8 cellular contexts compared by ENCODE assay signal in genomic region chr3:113223831-113224240, GRCh38. TPM values are rescaled to one million over a fixed set of nuclear protein-coding genes. Genes with fewer than 3 reads are reported as not detected.
A peak's percentile ranks its signal among the peaks of the same experiment; 100 is the strongest.
DNase-seq lines count a peak whose midpoint lies in the region; ATAC-seq and TF ChIP-seq lines count a peak whose summit lies in the region.

No MANE protein-coding gene starts in this region.

- H2AFZ ChIP-seq in GM23338 (peak overlapping the region; percentile 90), neural progenitor cell (replicated peaks) (no peak overlapping the region)

- H3K79me2 ChIP-seq in GM23338 (replicated peaks; ENCODE audit: insufficient read depth) (no peaks in the 10 kb centered on the region), neural progenitor cell (ENCODE audit: low read depth) (peaks cover 62% of the 10 kb centered on the region)

- TF ChIP-seq CTCF in GM23338 (conservative IDR thresholded peaks at IDR 0.05; ENCODE audit: low read depth in 2 of 2) (no peak), WTC11 (IDR thresholded peaks at IDR 0.05) (no peak), neural progenitor cell (IDR thresholded peaks at IDR 0.05) (no peak)

- H3K9me2 ChIP-seq in GM23338 (ENCODE audit: insufficient read depth): no peaks in the 10 kb centered on the region

- CTCF ChIA-PET in WTC11 (lab: Charles Lee): interaction anchor here (1.5 kb wide), 1 partner anchor 32 kb away, joined by 4 read pairs; no protein-coding TSS in a partner anchor

- H3K27me3 ChIP-seq in GM23338 (ENCODE audit: insufficient read depth) (no peaks in the 10 kb centered on the region), neural progenitor cell (no peaks in the 10 kb centered on the region), H7 (ENCODE audit: control insufficient read depth, insufficient read depth, low read length) (no peaks in the 10 kb centered on the region; the same call in 1 of the 2 replicates)

- H3K27ac ChIP-seq in GM23338 (ENCODE audit: low read depth) (no peak overlapping the region), neural progenitor cell (no peak overlapping the region)

- no peaks in the 10 kb centered on the region for H3K36me3 ChIP-seq in GM23338 (ENCODE audit: insufficient read depth)
- H3K36me3 ChIP-seq in neural progenitor cell: no peaks in the 10 kb centered on the region
- no peaks in the 10 kb centered on the region for H3K36me3 ChIP-seq in H7 (replicated peaks; ENCODE audit: control insufficient read depth, insufficient read depth, low read length)

- DNase-seq in GM23338 (ENCODE audit: low spot score) (no peak), WTC11 (ENCODE audit: low spot score) (no peak), neural progenitor cell (ENCODE audit: low spot score) (no peak), H7 (no peak), NCI-H510A treated with DMSO at 0.1 percent for 48 hours (lab: John Stamatoyannopoulos, UW) (no peak), T-helper 17 cell (no peak)
- no peak for DNase-seq in activated CD4-positive, CD25-positive, alpha-beta regulatory T cell treated with anti-CD3 and anti-CD28 coated beads, Interleukin-2, amount 50 U/mL, for 72 hours

- peaks cover 41% of the 10 kb centered on the region for H3K4me1 Mint-ChIP-seq in GM23338
- H3K4me1 Mint-ChIP-seq in WTC11: peaks cover 31% of the 10 kb centered on the region
- peaks cover 89% of the 10 kb centered on the region for H3K4me1 Mint-ChIP-seq in neural progenitor cell
- no peaks in the 10 kb centered on the region for H3K4me1 Mint-ChIP-seq in T-helper 17 cell

- H3K9ac ChIP-seq in neural progenitor cell: no peak overlapping the region

- POLR2A ChIA-PET in WTC11 (lab: Charles Lee): interaction anchor here (0.8 kb wide), 1 partner anchor 13 kb away, joined by 3 read pairs; the partner anchor contains the start of gene BOC

- no peak overlapping the region for H3K4me3 Mint-ChIP-seq in GM23338
- H3K4me3 Mint-ChIP-seq in WTC11: no peak overlapping the region
- peak overlapping the region; percentile 52 for H3K4me3 Mint-ChIP-seq in neural progenitor cell
- no peak overlapping the region for H3K4me3 Mint-ChIP-seq in T-helper 17 cell

- no peak overlapping the region; the same call in 1 of the 2 replicates for H3K4me2 ChIP-seq in GM23338
- H3K4me2 ChIP-seq in neural progenitor cell: no peak overlapping the region

- H3K27me3 Mint-ChIP-seq in GM23338 (ENCODE audit: insufficient read depth, low read depth, poor library complexity): peaks cover 5% of the 10 kb centered on the region
- no peaks in the 10 kb centered on the region; the same call in 1 of the 2 replicates for H3K27me3 Mint-ChIP-seq in WTC11 (ENCODE audit: low read depth)
- H3K27me3 Mint-ChIP-seq in neural progenitor cell (ENCODE audit: insufficient read depth, low read depth): peaks cover 3% of the 10 kb centered on the region
- peaks cover 56% of the 10 kb centered on the region for H3K27me3 Mint-ChIP-seq in T-helper 17 cell

- H3K36me3 Mint-ChIP-seq in GM23338 (ENCODE audit: low read depth) (no peaks in the 10 kb centered on the region), WTC11 (no peaks in the 10 kb centered on the region), neural progenitor cell (peaks cover 62% of the 10 kb centered on the region), T-helper 17 cell (ENCODE audit: low read depth) (peaks cover 7% of the 10 kb centered on the region)

- H3K9me3 ChIP-seq in neural progenitor cell (ENCODE audit: low read depth) (no peaks in the 10 kb centered on the region), T-helper 17 cell (ENCODE audit: control insufficient read depth, low read length, poor library complexity, severe bottlenecking) (no peaks in the 10 kb centered on the region)

- no peaks in the 10 kb centered on the region for H3F3A ChIP-seq in GM23338 (replicated peaks; ENCODE audit: low read depth)
- H3F3A ChIP-seq in neural progenitor cell (ENCODE audit: low read depth): peaks cover 13% of the 10 kb centered on the region

- no peak overlapping the region for H3K27ac Mint-ChIP-seq in GM23338
- peak overlapping the region; percentile 43; the same call in 1 of the 2 replicates for H3K27ac Mint-ChIP-seq in WTC11
- H3K27ac Mint-ChIP-seq in neural progenitor cell: peak overlapping the region; percentile 76
- H3K27ac Mint-ChIP-seq in T-helper 17 cell: no peak overlapping the region

- H3K4me1 ChIP-seq in GM23338 (ENCODE audit: insufficient read depth): peaks cover 2% of the 10 kb centered on the region; the same call in 1 of the 2 replicates
- peaks cover 39% of the 10 kb centered on the region for H3K4me1 ChIP-seq in neural progenitor cell

- H4K20me1 ChIP-seq in GM23338 (replicated peaks; ENCODE audit: insufficient read depth) (no peaks in the 10 kb centered on the region), neural progenitor cell (ENCODE audit: low read depth) (peaks cover 69% of the 10 kb centered on the region)

- H3K9me3 Mint-ChIP-seq in GM23338 (no peaks in the 10 kb centered on the region; the same call in 2 of the 3 replicates), WTC11 (no peaks in the 10 kb centered on the region), neural progenitor cell (no peaks in the 10 kb centered on the region)

- H3K4me3 ChIP-seq in GM23338 (no peak overlapping the region), neural progenitor cell (no peak overlapping the region), H7 (ENCODE audit: insufficient read depth, low read depth, low read length) (no peak overlapping the region)

- ATAC-seq in GM18868 (IDR thresholded peaks at IDR 0.05; ENCODE audit: unreplicated experiment) (peak; percentile 46), GM23338 (peak; percentile 29; the same call in 2 of the 3 replicates), WTC11 (peak; percentile 50), T-helper 17 cell (no peak)

TF ChIP-seq in GM23338, 12 proteins besides CTCF, POLR2A, EP300 and RAD21:
- no peak for TF ChIP-seq EZH2phosphoT487 (IDR thresholded peaks at IDR 0.05; ENCODE audit: unreplicated experiment)
- no peak for TF ChIP-seq EZH2 (IDR thresholded peaks at IDR 0.05; ENCODE audit: low read depth, unreplicated experiment)

TF ChIP-seq in WTC11, 78 proteins besides CTCF, POLR2A, EP300 and RAD21:
- no peak for TF ChIP-seq E2F4 (CRISPR knock-in tag; IDR thresholded peaks at IDR 0.05; ENCODE audit: borderline replicate concordance, low read depth)
- no peak for TF ChIP-seq NFATC4 (CRISPR knock-in tag; IDR thresholded peaks at IDR 0.05)
- no peak for TF ChIP-seq RELA (CRISPR knock-in tag; IDR thresholded peaks at IDR 0.05; ENCODE audit: borderline replicate concordance)
- no peak for TF ChIP-seq FOXJ3 (CRISPR knock-in tag; IDR thresholded peaks at IDR 0.05; ENCODE audit: borderline replicate concordance)
- no peak for TF ChIP-seq ZNF317 (CRISPR knock-in tag; IDR thresholded peaks at IDR 0.05; ENCODE audit: borderline replicate concordance, low read depth)
- TF ChIP-seq ZNF138 (CRISPR knock-in tag; conservative IDR thresholded peaks at IDR 0.05): no peak
- TF ChIP-seq KAT7 (CRISPR knock-in tag; IDR thresholded peaks at IDR 0.05; ENCODE audit: borderline replicate concordance): no peak
- TF ChIP-seq SMAD4 (CRISPR knock-in tag; IDR thresholded peaks at IDR 0.05): no peak
- TF ChIP-seq ATF3 (CRISPR knock-in tag; conservative IDR thresholded peaks at IDR 0.05): no peak
- TF ChIP-seq CREM (CRISPR knock-in tag; IDR thresholded peaks at IDR 0.05): no peak

RNA-seq across cellular contexts. Expression of gene BOC, which starts 12.5 kb away (rescaled TPM):
- total RNA-seq in GM23338 (2014; rRNA removed; shearing (Covaris generic)): 3.0 and 4.1 TPM in 2 replicates
- 2.1 and 3.2 TPM in 2 replicates for polyA plus RNA-seq in GM23338 (2016; fragmentation: Nextera tagmentation; extraction: Ambion mirVana)
- 6.6 to 8.0 TPM (median 7.2 TPM) in 3 replicates for total RNA-seq in WTC11 (2021)
- 35.2 and 57.3 TPM in 2 replicates for total RNA-seq in neural progenitor cell (ENCODE audit: low replicate concordance)
- total RNA-seq in H7 (2014; rRNA removed; shearing (Covaris generic)): 2.8 and 3.0 TPM in 2 replicates
- total RNA-seq in T-helper 17 cell: not detected

Comparison
In these comparisons a context has a peak if more than half of its experiments do, and no peak if none do; other contexts are left out.
1. H3K27ac Mint-ChIP-seq: peak in WTC11 (single experiment) and neural progenitor cell (single experiment); none in GM23338 (single experiment) and T-helper 17 cell (single experiment).